Comparison of ENCODE assay signal across 1 cellular context in the genomic region with DNA sequence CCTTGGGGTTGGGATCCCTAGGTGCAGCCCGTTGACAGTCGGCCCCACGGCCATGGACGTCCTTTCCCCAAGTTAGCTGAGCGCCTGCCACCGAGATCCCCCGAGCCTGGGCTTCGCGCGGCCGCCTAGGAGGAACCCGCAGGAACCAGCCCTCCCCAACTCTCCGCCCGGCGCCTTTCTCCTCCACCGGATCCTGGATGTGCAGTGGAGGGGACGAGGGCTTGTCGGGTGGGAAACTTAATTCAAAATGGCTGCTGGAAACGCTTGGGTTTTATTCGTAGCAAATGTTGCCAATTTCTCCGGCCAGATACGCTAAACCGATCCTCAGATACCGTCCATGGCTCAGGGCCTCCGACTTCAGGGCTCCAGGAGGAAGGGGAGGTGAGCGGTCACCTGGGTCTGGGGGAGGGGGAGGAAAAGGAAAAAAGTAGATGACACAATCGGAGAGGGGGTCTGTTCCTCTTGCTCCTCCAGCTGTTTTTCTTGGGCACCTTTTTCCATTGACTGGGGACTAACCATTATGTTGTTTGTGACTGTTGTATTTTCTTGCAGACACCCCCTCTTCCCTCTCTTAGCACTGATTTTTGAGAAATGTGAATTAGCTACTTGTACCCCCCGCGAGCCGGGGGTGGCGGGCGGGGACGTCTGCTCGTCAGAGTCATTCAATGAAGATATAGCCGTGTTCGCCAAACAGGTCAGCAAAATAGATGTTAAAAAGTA.
TF ChIP-seq lines count a peak whose summit lies in the region.

No MANE protein-coding gene starts in this region.

TF ChIP-seq in IMR-90, 13 proteins besides CTCF, POLR2A, EP300 and RAD21 (continued from another document):
- TF ChIP-seq CEBPB (IDR thresholded peaks at IDR 0.05; ENCODE audit: low read depth, low read length) (no peak), MAZ (IDR thresholded peaks at IDR 0.05; ENCODE audit: borderline replicate concordance, low read depth, low read length) (no peak), NFE2L2 (IDR thresholded peaks at IDR 0.05; ENCODE audit: low read depth, low read length) (no peak)
- TF ChIP-seq, protein P1, sequence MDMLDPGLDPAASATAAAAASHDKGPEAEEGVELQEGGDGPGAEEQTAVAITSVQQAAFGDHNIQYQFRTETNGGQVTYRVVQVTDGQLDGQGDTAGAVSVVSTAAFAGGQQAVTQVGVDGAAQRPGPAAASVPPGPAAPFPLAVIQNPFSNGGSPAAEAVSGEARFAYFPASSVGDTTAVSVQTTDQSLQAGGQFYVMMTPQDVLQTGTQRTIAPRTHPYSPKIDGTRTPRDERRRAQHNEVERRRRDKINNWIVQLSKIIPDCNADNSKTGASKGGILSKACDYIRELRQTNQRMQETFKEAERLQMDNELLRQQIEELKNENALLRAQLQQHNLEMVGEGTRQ (IDR thresholded peaks at IDR 0.05; ENCODE audit: low read depth, low read length), result no peak
